ENCODE assay signal across 8 cellular contexts in the genomic region with DNA sequence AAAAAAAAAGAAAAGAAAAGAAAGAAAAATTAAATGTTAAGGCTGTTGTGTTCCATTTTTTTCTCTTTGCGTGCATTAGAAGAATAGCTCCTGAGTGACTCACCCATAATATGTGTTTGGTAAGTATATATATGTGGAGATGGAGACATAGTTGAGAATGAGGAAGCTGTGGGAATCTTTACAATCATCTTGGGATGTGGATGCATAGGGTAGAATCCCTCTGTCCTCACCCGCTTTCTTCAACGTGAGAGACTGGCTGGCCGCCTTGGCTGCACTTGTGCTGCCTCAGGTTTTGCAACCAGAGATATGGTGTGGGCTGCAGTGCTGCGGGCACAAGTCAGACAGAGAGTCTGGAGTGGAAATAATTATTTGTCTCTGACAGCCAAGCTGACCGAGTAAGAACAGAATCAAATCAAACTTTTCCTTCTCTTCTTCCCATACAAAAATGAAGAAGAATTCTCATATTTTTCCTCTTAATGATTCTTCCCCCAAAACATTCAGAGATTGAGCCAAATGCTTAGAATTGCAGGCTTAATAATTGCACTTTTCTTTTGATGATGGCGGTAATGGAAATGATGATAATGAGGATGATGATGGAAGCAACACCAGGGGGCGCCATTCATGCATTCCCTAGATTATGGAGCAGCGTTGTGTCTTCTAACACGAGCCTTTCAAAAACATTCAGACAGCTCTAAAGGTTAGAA. TPM values are rescaled to one million over a fixed set of nuclear protein-coding genes. Genes with fewer than 3 reads are reported as not detected.
DNase-seq lines count a peak whose midpoint lies in the region; ATAC-seq and TF ChIP-seq lines count a peak whose summit lies in the region.

No MANE protein-coding gene starts in this region.

- no peak overlapping the region for H3K4me3 ChIP-seq in left ventricle myocardium inferior

- no peaks in the 10 kb centered on the region for H3K9me3 ChIP-seq in left ventricle myocardium inferior (replicated peaks)

- no peaks in the 10 kb centered on the region for H3K4me1 ChIP-seq in left ventricle myocardium inferior

- H3K27me3 ChIP-seq in left ventricle myocardium inferior (ENCODE audit: low read depth) = peaks cover 53% of the 10 kb centered on the region

- H3K27ac ChIP-seq in VCaP (no peak overlapping the region), left ventricle myocardium inferior (replicated peaks) (no peak overlapping the region)

- DNase-seq in activated CD4-positive, alpha-beta T cell treated with anti-CD3 and anti-CD28 coated beads for 24 hours (ENCODE audit: low read depth in 2 of 2) = peak; percentile 1 to 12
- DNase-seq in activated CD4-positive, alpha-beta T cell treated with anti-CD3 and anti-CD28 coated beads for 1 hour = no peak
- peak; percentile 32 for DNase-seq in left ventricle myocardium inferior
- DNase-seq in stimulated activated CD8-positive, alpha-beta memory T cell treated with anti-CD3 and anti-CD28 coated beads, Interleukin-4, amount 100 ng/mL, for 48 hours = peak; percentile 66
- DNase-seq in dedifferentiated amniotic fluid mesenchymal stem cell (ENCODE audit: extremely low spot score) = no peak

- intact Hi-C loops in left ventricle myocardium inferior (cut with micrococcal nuclease) = loop anchor here (10.0 kb wide), 1 partner anchor 111 kb away; no protein-coding TSS in a partner anchor

- TF ChIP-seq CTCF in VCaP (conservative IDR thresholded peaks at IDR 0.05) (peak; percentile 27), left ventricle myocardium inferior (IDR thresholded peaks at IDR 0.05; ENCODE audit: borderline replicate concordance) (peak; percentile 57)

- ATAC-seq in HG03442 (IDR thresholded peaks at IDR 0.05; ENCODE audit: unreplicated experiment) (no peak), GM19463 (IDR thresholded peaks at IDR 0.05; ENCODE audit: unreplicated experiment) (no peak)

- H3K36me3 ChIP-seq in left ventricle myocardium inferior = no peaks in the 10 kb centered on the region

RNA-seq across cellular contexts. Expression of a gene that starts 48.5 kb away (rescaled TPM):
- total RNA-seq in left ventricle myocardium inferior = not detected

Comparison
In these comparisons a context has a peak if more than half of its experiments do, and no peak if none do; other contexts are left out.
1. DNase-seq: peak in activated CD4-positive, alpha-beta T cell treated with anti-CD3 and anti-CD28 coated beads for 24 hours (2 of 2), left ventricle myocardium inferior (single experiment) and stimulated activated CD8-positive, alpha-beta memory T cell treated with anti-CD3 and anti-CD28 coated beads, Interleukin-4, amount 100 ng/mL, for 48 hours (single experiment); none in activated CD4-positive, alpha-beta T cell treated with anti-CD3 and anti-CD28 coated beads for 1 hour (single experiment) and dedifferentiated amniotic fluid mesenchymal stem cell (single experiment).